Comparison of ENCODE assay signal across 30 cellular contexts in genomic region chr7:41998041-41998440, GRCh38.
"Had no signal": no experiment of that assay in that cellular context is flagged by ENCODE, and none has a peak within 500 bp of the region (broad histone marks: within the 10 kb centered on the region; RNA-seq: fewer than 3 reads in every experiment).

No MANE protein-coding gene starts in this region.

- FAIRE-seq: small intestine, urothelium cell line had no signal

- H3K36me3 Mint-ChIP-seq: natural killer cell; stimulated activated effector memory CD8-positive, alpha-beta T cell treated with anti-CD3 and anti-CD28 coated beads, Interleukin-12 subunit alpha, Interleukin-12 subunit beta, amount 100 ng/mL, for 72 hours; stimulated activated naive B cell treated with anti-CD40 and anti-IgM and Interleukin-4, amounts not matched to agents 10 μg/mL and 1 μg/mL and 100 μg/mL, for 72 hours had no signal

- H3K27me3 ChIP-seq: ovary, right lobe of liver, sigmoid colon, stomach, thyroid gland, tibial nerve, upper lobe of left lung, vagina had no signal

- H3K27ac Mint-ChIP-seq: natural killer cell; progenitor cell of endocrine pancreas; stimulated activated effector memory CD8-positive, alpha-beta T cell treated with anti-CD3 and anti-CD28 coated beads, Interleukin-12 subunit alpha, Interleukin-12 subunit beta, amount 100 ng/mL, for 72 hours; stimulated activated naive B cell treated with anti-CD40 and anti-IgM and Interleukin-4, amounts not matched to agents 10 μg/mL and 1 μg/mL and 100 μg/mL, for 72 hours; stimulated activated naive CD8-positive, alpha-beta T cell treated with anti-CD3 and anti-CD28 coated beads, Interleukin-15, Interleukin-2, amounts not matched to agents 100 ng/mL and 50 ng/mL, for 24 hours had no signal

- H3K36me3 ChIP-seq: neutrophil, ovary, right lobe of liver, thoracic aorta, thyroid gland, upper lobe of left lung, vagina had no signal

- H3K4me1 ChIP-seq: parathyroid adenoma, psoas muscle, right lobe of liver had no signal

- ATAC-seq: natural killer cell; psoas muscle; right cardiac atrium; right lobe of liver; stimulated activated effector memory CD8-positive, alpha-beta T cell treated with anti-CD3 and anti-CD28 coated beads, Interleukin-12 subunit alpha, Interleukin-12 subunit beta, amount 100 ng/mL, for 72 hours; stimulated activated naive B cell treated with anti-CD40 and anti-IgM and Interleukin-4, amounts not matched to agents 10 μg/mL and 1 μg/mL and 100 μg/mL, for 72 hours had no signal

- H3K27ac ChIP-seq: neutrophil, ovary, parathyroid adenoma, psoas muscle, right lobe of liver, stomach, thoracic aorta, thyroid gland, tibial nerve, upper lobe of left lung, vagina had no signal

- H3K4me3 Mint-ChIP-seq: natural killer cell; nephron progenitor cell; neural crest cell; stimulated activated effector memory CD8-positive, alpha-beta T cell treated with anti-CD3 and anti-CD28 coated beads, Interleukin-12 subunit alpha, Interleukin-12 subunit beta, amount 100 ng/mL, for 72 hours; stimulated activated naive B cell treated with anti-CD40 and anti-IgM and Interleukin-4, amounts not matched to agents 10 μg/mL and 1 μg/mL and 100 μg/mL, for 72 hours; stimulated activated naive CD8-positive, alpha-beta T cell treated with anti-CD3 and anti-CD28 coated beads, Interleukin-15, Interleukin-2, amounts not matched to agents 100 ng/mL and 50 ng/mL, for 24 hours had no signal

- H3K4me1 Mint-ChIP-seq: stimulated activated effector memory CD8-positive, alpha-beta T cell treated with anti-CD3 and anti-CD28 coated beads, Interleukin-12 subunit alpha, Interleukin-12 subunit beta, amount 100 ng/mL, for 72 hours; stimulated activated naive B cell treated with anti-CD40 and anti-IgM and Interleukin-4, amounts not matched to agents 10 μg/mL and 1 μg/mL and 100 μg/mL, for 72 hours had no signal

- H3K9me3 Mint-ChIP-seq: natural killer cell; nephron progenitor cell; neural crest cell; stimulated activated effector memory CD8-positive, alpha-beta T cell treated with anti-CD3 and anti-CD28 coated beads, Interleukin-12 subunit alpha, Interleukin-12 subunit beta, amount 100 ng/mL, for 72 hours; stimulated activated naive B cell treated with anti-CD40 and anti-IgM and Interleukin-4, amounts not matched to agents 10 μg/mL and 1 μg/mL and 100 μg/mL, for 72 hours; stimulated activated naive CD8-positive, alpha-beta T cell treated with anti-CD3 and anti-CD28 coated beads, Interleukin-15, Interleukin-2, amounts not matched to agents 100 ng/mL and 50 ng/mL, for 24 hours had no signal

- DNase-seq: natural killer cell; nephron progenitor cell; nucleus accumbens; ovary; posterior cingulate gyrus; psoas muscle; right cardiac atrium; right lobe of liver; sigmoid colon; small intestine; stimulated activated CD4-positive, alpha-beta T cell treated with anti-CD3 and anti-CD28 coated beads, Interleukin-15, amount 100 ng/mL, for 24 hours; stimulated activated CD4-positive, alpha-beta T cell treated with anti-CD3 and anti-CD28 coated beads, Interleukin-2, amount 100 ng/mL, for 24 hours; stimulated activated CD4-positive, alpha-beta T cell treated with anti-CD3 and anti-CD28 coated beads, Interleukin-2, amount 100 ng/mL, for 48 hours; stimulated activated CD4-positive, alpha-beta T cell treated with anti-CD3 and anti-CD28 coated beads, Interleukin-4, amount 100 ng/mL, for 24 hours; stimulated activated naive B cell treated with anti-CD40 and anti-IgM and Interleukin-4, amounts not matched to agents 10 μg/mL and 1 μg/mL and 100 μg/mL, for 72 hours; stimulated activated naive CD4-positive, alpha-beta T cell treated with Interleukin-2 at 50 U/mL for 16 hours; stomach; thyroid gland; trophoblast cell; upper lobe of left lung had no signal

- H3K4me3 ChIP-seq: ovary, psoas muscle, right lobe of liver, sigmoid colon, stomach, thoracic aorta, thyroid gland, tibial nerve, upper lobe of left lung, vagina had no signal

- H3K9me3 ChIP-seq: neutrophil, ovary, psoas muscle, right lobe of liver, sigmoid colon, stomach, thoracic aorta, thyroid gland, tibial nerve, upper lobe of left lung, vagina had no signal
